ENCODE assay signal across 13 cellular contexts in genomic region chrX:40504801-40505605, GRCh38.
DNase-seq lines count a peak whose midpoint lies in the region; ATAC-seq and TF ChIP-seq lines count a peak whose summit lies in the region.
"Had no signal": no experiment of that assay in that cellular context is flagged by ENCODE, and none has a peak within 500 bp of the region (broad histone marks: within the 10 kb centered on the region; RNA-seq: fewer than 3 reads in every experiment).

No MANE protein-coding gene starts in this region.

- H3K27ac ChIP-seq in A673 (ENCODE audit: low read depth, low read length, poor library complexity, severe bottlenecking) = peak overlapping the region; percentile 16
- H3K27ac ChIP-seq: sigmoid colon, VCaP had no signal

- POLR2A ChIA-PET in A673 (lab: Charles Lee; ENCODE audit: low non-redundant PET) = interaction anchor here (0.6 kb wide), 1 partner anchor 248 kb away, joined by 10 read pairs; no protein-coding TSS in a partner anchor
- POLR2A ChIA-PET in WTC11 (lab: Charles Lee) = no interaction called here
- POLR2A ChIA-PET in activated CD4-positive, alpha-beta T cell treated with anti-CD3 and anti-CD28 coated beads, Interleukin-2, amount 10 ng/mL, durations not matched to agents 7 days and 5 days (lab: Charles Lee) = no interaction called here

- no peaks in the 10 kb centered on the region for H3K4me1 ChIP-seq in A673 (ENCODE audit: insufficient read depth, low read length, poor library complexity, severe bottlenecking)
- H3K4me1 ChIP-seq: sigmoid colon had no signal

- no peaks in the 10 kb centered on the region for H3K9me3 Mint-ChIP-seq in WTC11
- H3K9me3 Mint-ChIP-seq in activated CD4-positive, alpha-beta T cell treated with anti-CD3 and anti-CD28 coated beads, Interleukin-2, amount 10 ng/mL, durations not matched to agents 7 days and 5 days = no peaks in the 10 kb centered on the region

- ATAC-seq in WTC11 = peak; percentile 70
- ATAC-seq: mucosa of descending colon had no signal

- CTCF ChIA-PET in A673 (lab: Charles Lee) (interaction anchor here (0.6 kb wide), 1 partner anchor 818 kb away, joined by 4 read pairs; no protein-coding TSS in a partner anchor), WTC11 (lab: Charles Lee) (interaction anchor here (0.8 to 0.9 kb wide), 2 partner anchors 30 to 36 kb away, joined by 3 read pairs; no protein-coding TSS in a partner anchor)
- CTCF ChIA-PET in activated CD4-positive, alpha-beta T cell treated with anti-CD3 and anti-CD28 coated beads, Interleukin-2, amount 10 ng/mL, durations not matched to agents 7 days and 5 days (lab: Charles Lee) = interaction anchor here (0.6 kb wide), 1 partner anchor 220 kb away, joined by 5 read pairs; no protein-coding TSS in a partner anchor

- H3K27ac Mint-ChIP-seq in WTC11 = peak overlapping the region; percentile 65
- no peak overlapping the region for H3K27ac Mint-ChIP-seq in activated CD4-positive, alpha-beta T cell treated with anti-CD3 and anti-CD28 coated beads, Interleukin-2, amount 10 ng/mL, durations not matched to agents 7 days and 5 days

- no peak for TF ChIP-seq CTCF in A673 (conservative IDR thresholded peaks at IDR 0.05; ENCODE audit: low read depth, low read length)
- no peak for TF ChIP-seq CTCF in WTC11 (IDR thresholded peaks at IDR 0.05)
- no peak for TF ChIP-seq CTCF in GM13977 (IDR thresholded peaks at IDR 0.05; ENCODE audit: extremely low read depth, insufficient read depth, missing control alignments)

- no peak overlapping the region for H3K4me3 Mint-ChIP-seq in WTC11
- H3K4me3 Mint-ChIP-seq in activated CD4-positive, alpha-beta T cell treated with anti-CD3 and anti-CD28 coated beads, Interleukin-2, amount 10 ng/mL, durations not matched to agents 7 days and 5 days = no peak overlapping the region

- H3K36me3 Mint-ChIP-seq in WTC11 = no peaks in the 10 kb centered on the region
- no peaks in the 10 kb centered on the region for H3K36me3 Mint-ChIP-seq in activated CD4-positive, alpha-beta T cell treated with anti-CD3 and anti-CD28 coated beads, Interleukin-2, amount 10 ng/mL, durations not matched to agents 7 days and 5 days (ENCODE audit: low read depth)

- intact Hi-C loops in A673 (cut with micrococcal nuclease; ENCODE audit: unreplicated experiment) (no loop called here), head of caudate nucleus (cut with DNase I) (no loop called here)

- no peaks in the 10 kb centered on the region for H3K9me3 ChIP-seq in A673 (ENCODE audit: low read depth, low read length, poor library complexity, severe bottlenecking)
- H3K9me3 ChIP-seq: mucosa of descending colon, sigmoid colon had no signal

- in situ Hi-C loops in GM13977 (cut with MboI; ENCODE audit: low pct_unique_long_range_greater_than_20kb, low sequenced_read_pairs, unreplicated experiment) = no loop called here

- BruUV-seq in A673 (replicated peaks; lab: Mats Ljungman, UMichigan) = no TSS peak

- no peak overlapping the region for H3K4me3 ChIP-seq in A673 (ENCODE audit: low read depth, low read length, poor library complexity, severe bottlenecking)
- H3K4me3 ChIP-seq: mucosa of descending colon, sigmoid colon had no signal

- H3K27me3 Mint-ChIP-seq in WTC11 (ENCODE audit: low read depth) = no peaks in the 10 kb centered on the region; the same call in 1 of the 2 replicates
- no peaks in the 10 kb centered on the region for H3K27me3 Mint-ChIP-seq in activated CD4-positive, alpha-beta T cell treated with anti-CD3 and anti-CD28 coated beads, Interleukin-2, amount 10 ng/mL, durations not matched to agents 7 days and 5 days

- no peaks in the 10 kb centered on the region for H3K36me3 ChIP-seq in A673 (ENCODE audit: insufficient read depth, low read length, poor library complexity, severe bottlenecking)
- H3K36me3 ChIP-seq: sigmoid colon had no signal

- peaks cover 12% of the 10 kb centered on the region for H3K4me1 Mint-ChIP-seq in WTC11
- no peaks in the 10 kb centered on the region for H3K4me1 Mint-ChIP-seq in activated CD4-positive, alpha-beta T cell treated with anti-CD3 and anti-CD28 coated beads, Interleukin-2, amount 10 ng/mL, durations not matched to agents 7 days and 5 days

- no peaks in the 10 kb centered on the region for H3K27me3 ChIP-seq in A673 (replicated peaks; ENCODE audit: insufficient read depth, low read depth, low read length, poor library complexity)
- H3K27me3 ChIP-seq: sigmoid colon had no signal

- DNase-seq in A673 (ENCODE audit: low spot score) (peak; percentile 51), HCEC 1CT (peak; percentile 72), WTC11 (ENCODE audit: low spot score) (no peak), foreskin melanocyte (peak; percentile 58), head of caudate nucleus (no peak), GM13977 (ENCODE audit: low spot score) (no peak), SIG-M5 treated with dmso at 0.1 percent for 504 hours (lab: John Stamatoyannopoulos, UW; ENCODE audit: unreplicated experiment) (no peak)
- DNase-seq in activated CD4-positive, alpha-beta T cell treated with anti-CD3 and anti-CD28 coated beads, Interleukin-2, amount 10 ng/mL, durations not matched to agents 7 days and 5 days = no peak
- DNase-seq: hippocampal formation, NCI-H187, sigmoid colon had no signal

TF ChIP-seq in WTC11, 78 proteins besides CTCF, POLR2A, EP300 and RAD21:
- TF ChIP-seq PREB (CRISPR knock-in tag; IDR thresholded peaks at IDR 0.05; ENCODE audit: borderline replicate concordance) (no peak), MLX (CRISPR knock-in tag; IDR thresholded peaks at IDR 0.05) (no peak), USF1 (CRISPR knock-in tag; IDR thresholded peaks at IDR 0.05) (no peak), ZSCAN18 (CRISPR knock-in tag; IDR thresholded peaks at IDR 0.05) (no peak), ZNF138 (CRISPR knock-in tag; conservative IDR thresholded peaks at IDR 0.05) (no peak)
TF ChIP-seq in WTC11: peak in this region for 0.

Comparison
In these comparisons a context has a peak if more than half of its experiments do, and no peak if none do; other contexts are left out.
1. DNase-seq: peak in A673 (single experiment), HCEC 1CT (single experiment) and foreskin melanocyte (single experiment); none in WTC11 (single experiment), head of caudate nucleus (0 of 42), activated CD4-positive, alpha-beta T cell treated with anti-CD3 and anti-CD28 coated beads, Interleukin-2, amount 10 ng/mL, durations not matched to agents 7 days and 5 days (single experiment), GM13977 (single experiment) and SIG-M5 treated with dmso at 0.1 percent for 504 hours (single experiment).